Comparison of ENCODE assay signal across 8 cellular contexts in the genomic region with DNA sequence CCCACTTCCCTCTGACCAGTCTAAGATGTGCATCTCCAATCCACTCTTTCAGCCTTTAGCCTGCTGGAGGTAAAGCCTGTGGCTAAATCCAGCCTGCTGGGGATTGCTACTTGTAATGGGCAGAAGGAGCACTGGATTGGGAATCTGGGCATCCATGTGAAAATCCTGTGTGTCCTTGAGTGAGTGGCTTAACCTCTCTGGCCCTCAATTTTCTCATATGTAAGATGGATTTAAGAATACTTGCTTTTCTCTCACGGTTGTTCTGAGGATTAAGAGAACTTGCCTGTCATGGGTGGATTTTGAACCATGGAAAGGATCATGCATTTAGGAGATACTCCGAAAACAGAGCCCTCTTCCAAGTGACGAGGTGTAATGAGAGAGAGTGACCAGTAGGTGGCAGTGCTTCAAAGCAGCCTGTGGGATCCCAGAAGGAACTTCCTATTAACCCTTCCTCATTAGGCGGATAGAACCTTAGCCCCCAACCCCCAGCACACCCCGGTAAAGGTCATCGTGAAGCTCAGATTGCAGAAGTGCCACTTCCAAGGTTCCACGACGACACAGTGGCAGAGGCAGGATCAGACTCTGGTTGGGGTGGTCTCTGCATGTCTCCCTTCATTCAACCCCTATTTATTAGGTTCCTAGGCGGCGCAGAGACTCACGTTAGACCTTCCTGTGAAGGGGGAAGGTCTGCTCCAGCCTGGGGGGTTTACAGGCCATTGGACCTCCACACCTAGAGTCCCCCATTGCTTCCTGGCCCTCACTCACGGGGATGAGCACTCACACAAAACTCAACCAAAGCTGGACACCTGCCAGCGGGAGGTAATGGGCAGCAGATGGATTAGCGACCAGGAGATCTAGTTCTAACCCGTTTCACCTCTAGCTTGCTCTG.
A peak's percentile ranks its signal among the peaks of the same experiment; 100 is the strongest.
DNase-seq lines count a peak whose midpoint lies in the region; ATAC-seq and TF ChIP-seq lines count a peak whose summit lies in the region.

No MANE protein-coding gene starts in this region.

- TF ChIP-seq CTCF in LNCaP clone FGC (IDR thresholded peaks at IDR 0.05; ENCODE audit: control insufficient read depth, extremely low read depth, insufficient read depth) (peak; percentile 91), choroid plexus epithelial cell (conservative IDR thresholded peaks at IDR 0.05; ENCODE audit: low read depth, low read length) (peak; percentile 94)

- H3K4me3 ChIP-seq in LNCaP clone FGC (ENCODE audit: low read depth, low read length) (no peak overlapping the region), choroid plexus epithelial cell (ENCODE audit: low read depth, low read length) (peak overlapping the region; percentile 42)

- DNase-seq in SIG-M5 treated with dmso at 0.1 percent for 504 hours (lab: John Stamatoyannopoulos, UW; ENCODE audit: unreplicated experiment): peak; percentile 66
- DNase-seq in SIG-M5 (lab: John Stamatoyannopoulos, UW): no peak
- DNase-seq in LNCaP clone FGC (ENCODE audit: low read depth): no peak
- DNase-seq in T follicular helper cell (ENCODE audit: low read depth): peak; percentile 7
- peak; percentile 76 for DNase-seq in choroid plexus epithelial cell (ENCODE audit: low read depth)
- peak; percentile 57 for DNase-seq in left lobe of liver (ENCODE audit: low spot score)
- peak; percentile 28 for DNase-seq in stimulated activated CD4-positive, alpha-beta T cell treated with anti-CD3 and anti-CD28 coated beads, Interleukin-4, amount 100 ng/mL, for 24 hours

- peak; percentile 98 for ATAC-seq in left lobe of liver
- no peak for ATAC-seq in HG03097 (IDR thresholded peaks at IDR 0.05; ENCODE audit: low FRiP score, unreplicated experiment)

Comparison
In these comparisons a context has a peak if more than half of its experiments do, and no peak if none do; other contexts are left out.
1. DNase-seq: peak in SIG-M5 treated with dmso at 0.1 percent for 504 hours (single experiment), T follicular helper cell (single experiment), choroid plexus epithelial cell (single experiment), left lobe of liver (single experiment) and stimulated activated CD4-positive, alpha-beta T cell treated with anti-CD3 and anti-CD28 coated beads, Interleukin-4, amount 100 ng/mL, for 24 hours (single experiment); none in SIG-M5 (single experiment) and LNCaP clone FGC (single experiment).